In genomic region chr2:10397878-10398277, GRCh38 we compare ENCODE assay signal across 1 cellular context.
TF ChIP-seq lines count a peak whose summit lies in the region.

No MANE protein-coding gene starts in this region.

TF ChIP-seq in HepG2, 621 proteins besides CTCF, POLR2A, EP300 and RAD21:
- TF ChIP-seq ZNF263 (CRISPR knock-in tag; IDR thresholded peaks at IDR 0.05) (0 out of 2 replicates have a peak, but pooled peaks have one; percentile 13), ARNTL (CRISPR knock-in tag; IDR thresholded peaks at IDR 0.05) (no peak)
